In the genomic region with DNA sequence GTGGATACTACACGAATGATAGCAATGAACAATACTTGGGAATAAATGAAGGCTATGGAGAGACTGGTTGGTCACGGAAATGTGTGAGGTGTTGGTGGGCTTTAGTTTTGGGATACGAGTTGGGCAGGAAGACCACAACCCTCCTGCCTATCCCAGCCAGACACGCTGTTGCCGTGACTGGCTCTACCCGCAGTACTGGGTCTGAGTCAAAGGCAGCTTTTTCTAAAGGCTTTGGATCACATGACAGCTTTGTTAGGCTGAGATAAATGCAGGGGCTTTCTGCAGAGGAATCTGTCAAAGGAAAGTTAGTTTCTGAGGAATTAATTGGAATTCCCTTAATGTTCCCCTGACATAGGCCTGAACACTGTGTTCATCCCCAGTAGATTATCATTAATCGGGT, we compare ENCODE assay signal across 12 cellular contexts.
DNase-seq lines count a peak whose midpoint lies in the region; ATAC-seq and TF ChIP-seq lines count a peak whose summit lies in the region.
"Had no signal": no experiment of that assay in that cellular context is flagged by ENCODE, and none has a peak within 500 bp of the region (broad histone marks: within the 10 kb centered on the region; RNA-seq: fewer than 3 reads in every experiment).

No MANE protein-coding gene starts in this region.

- DNase-seq in ELF-1 (ENCODE audit: low read depth, low spot score) (peak; percentile 6), WERI-Rb-1 (peak; percentile 43), neuronal stem cell (ENCODE audit: low spot score) (peak; percentile 9), hepatocyte (ENCODE audit: low spot score) (no peak), G401 (ENCODE audit: low spot score) (no peak), NCI-H2107 (lab: John Stamatoyannopoulos, UW) (no peak)
- DNase-seq: Caco-2; CD8-positive, alpha-beta T cell; KBM-7 had no signal

- no peak overlapping the region for H3K14ac ChIP-seq in neuronal stem cell (ENCODE audit: low read length)

- H3K27me3 ChIP-seq in WERI-Rb-1 (ENCODE audit: insufficient read depth, low read depth, severe bottlenecking), result no peaks in the 10 kb centered on the region
- no peaks in the 10 kb centered on the region for H3K27me3 ChIP-seq in neuronal stem cell (ENCODE audit: control insufficient read depth in 3 of 3, insufficient read depth in 3 of 3, low read depth in 1 of 3, low read length in 3 of 3)
- no peaks in the 10 kb centered on the region for H3K27me3 ChIP-seq in hepatocyte

- peak; percentile 70 for ATAC-seq in esophagus mucosa
- ATAC-seq: CD8-positive, alpha-beta T cell; GM12878 had no signal

- no peaks in the 10 kb centered on the region for H3K79me1 ChIP-seq in neuronal stem cell (ENCODE audit: low read depth, low read length)

- no peaks in the 10 kb centered on the region for H3K79me2 ChIP-seq in hepatocyte

- no peak overlapping the region for H2BK5ac ChIP-seq in neuronal stem cell (ENCODE audit: low read length)

- H3K4ac ChIP-seq in neuronal stem cell (ENCODE audit: low read length), result no peak overlapping the region

- no peak overlapping the region for H2AK5ac ChIP-seq in neuronal stem cell (ENCODE audit: low read depth, low read length)

- no peak overlapping the region for H3K27ac ChIP-seq in WERI-Rb-1
- no peak overlapping the region for H3K27ac ChIP-seq in neuronal stem cell (replicated peaks; ENCODE audit: low read length)
- H3K27ac ChIP-seq in hepatocyte, result no peak overlapping the region
- H3K27ac ChIP-seq: 22Rv1 had no signal

- no peaks in the 10 kb centered on the region for H3K9me2 ChIP-seq in hepatocyte (replicated peaks; ENCODE audit: insufficient read depth)

- H3K18ac ChIP-seq in neuronal stem cell (ENCODE audit: low read length), result no peak overlapping the region

- H3K4me3 ChIP-seq in WERI-Rb-1 (ENCODE audit: low read depth, low read length), result 0 out of 2 replicates have a peak overlapping the region, but pooled peaks have one; percentile 7
- H3K4me3 ChIP-seq in neuronal stem cell (ENCODE audit: low read length in 2 of 2), result no peak overlapping the region
- no peak overlapping the region for H3K4me3 ChIP-seq in hepatocyte
- H3K4me3 ChIP-seq: GM12878 had no signal

- H2AFZ ChIP-seq in neuronal stem cell (ENCODE audit: low read length) (peak overlapping the region; percentile 66), hepatocyte (no peak overlapping the region)

- TF ChIP-seq CTCF in WERI-Rb-1 (IDR thresholded peaks at IDR 0.05; ENCODE audit: low read depth, low read length), result no peak
- no peak for TF ChIP-seq CTCF in hepatocyte (IDR thresholded peaks at IDR 0.05; ENCODE audit: poor library complexity)

- in situ Hi-C loops in G401 (cut with HindIII; ENCODE audit: low sequenced_read_pairs), result no loop called here

- no peak overlapping the region for H3K9ac ChIP-seq in neuronal stem cell (ENCODE audit: low read depth, low read length, poor library complexity)

- no peak overlapping the region for H4K8ac ChIP-seq in neuronal stem cell (ENCODE audit: low read depth, low read length)

- no CpG with 5 or more reads among the region's 7 CpGs for WGBS in neuronal stem cell (ENCODE audit: extremely low coverage in 2 of 2, insufficient read length in 2 of 2, insufficient replicate concordance in 1 of 2), 2 donors
- 64% methylated on average over 7 of the region's 7 CpGs for WGBS in hepatocyte (ENCODE audit: low lambda C conversion rate, missing lambda C conversion rate)

- H3K9me3 ChIP-seq in WERI-Rb-1 (ENCODE audit: severe bottlenecking) (no peaks in the 10 kb centered on the region), neuronal stem cell (replicated peaks in 1 of 2; ENCODE audit: control insufficient read depth in 2 of 2, insufficient read depth in 1 of 2, low read depth in 1 of 2, low read length in 2 of 2) (no peaks in the 10 kb centered on the region), hepatocyte (ENCODE audit: low read depth) (no peaks in the 10 kb centered on the region)
- H3K9me3 ChIP-seq: Caco-2 had no signal

- no peak overlapping the region for H4K91ac ChIP-seq in neuronal stem cell (ENCODE audit: low read depth, low read length, poor library complexity)

- H3K23ac ChIP-seq in neuronal stem cell (ENCODE audit: low read depth, low read length, poor library complexity), result no peak overlapping the region

- no peaks in the 10 kb centered on the region for H4K20me1 ChIP-seq in hepatocyte (ENCODE audit: insufficient read depth, poor library complexity, severe bottlenecking)

- H2BK120ac ChIP-seq in neuronal stem cell (ENCODE audit: low read depth, low read length), result no peak overlapping the region

- no peak overlapping the region for H3K4me2 ChIP-seq in neuronal stem cell (ENCODE audit: insufficient read depth, low read length, poor library complexity, severe bottlenecking)
- H3K4me2 ChIP-seq in hepatocyte, result no peak overlapping the region

- no peak overlapping the region for H2BK15ac ChIP-seq in neuronal stem cell (ENCODE audit: low read length)

- H3K4me1 ChIP-seq in neuronal stem cell (ENCODE audit: control insufficient read depth in 2 of 2, insufficient read depth in 1 of 2, low read depth in 1 of 2, low read length in 2 of 2), result peaks cover 2 to 3% of the 10 kb centered on the region in 2 donors
- no peaks in the 10 kb centered on the region for H3K4me1 ChIP-seq in hepatocyte (ENCODE audit: insufficient read depth)
- H3K4me1 ChIP-seq: Caco-2 had no signal

- no peaks in the 10 kb centered on the region for H3K36me3 ChIP-seq in WERI-Rb-1
- no peaks in the 10 kb centered on the region for H3K36me3 ChIP-seq in neuronal stem cell (replicated peaks in 1 of 2; ENCODE audit: control insufficient read depth in 2 of 2, insufficient read depth in 2 of 2, low read length in 2 of 2)
- H3K36me3 ChIP-seq in hepatocyte (replicated peaks; ENCODE audit: insufficient read depth, low read depth), result no peaks in the 10 kb centered on the region

- no peak overlapping the region for H2BK12ac ChIP-seq in neuronal stem cell (ENCODE audit: low read length)

Comparison
In these comparisons a context has a peak if more than half of its experiments do, and no peak if none do; other contexts are left out.
1. DNase-seq: peak in ELF-1 (single experiment), WERI-Rb-1 (single experiment) and neuronal stem cell (single experiment); none in hepatocyte (single experiment), G401 (single experiment) and NCI-H2107 (single experiment).